ENCODE assay signal across 22 cellular contexts in the genomic region with DNA sequence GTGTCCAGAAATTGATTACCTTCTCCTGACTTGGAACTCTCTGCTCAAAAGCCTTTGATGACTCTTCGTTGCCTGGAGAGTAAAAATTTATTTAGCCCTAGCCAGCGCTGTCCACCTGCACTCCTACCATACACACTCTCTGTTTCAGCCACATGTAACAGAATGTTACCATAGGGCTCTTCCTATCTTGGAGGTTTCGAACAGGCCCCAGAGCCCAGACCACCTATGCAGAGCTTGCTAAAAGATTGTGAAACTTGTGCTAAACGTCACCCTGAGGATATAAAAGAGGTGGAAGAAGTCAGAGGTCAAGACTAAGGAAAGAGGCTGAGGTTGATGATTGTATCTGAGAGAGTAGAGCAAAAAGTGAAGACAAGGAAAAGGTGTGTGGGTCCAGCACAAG.
"Had no signal": no experiment of that assay in that cellular context is flagged by ENCODE, and none has a peak within 500 bp of the region (broad histone marks: within the 10 kb centered on the region; RNA-seq: fewer than 3 reads in every experiment).

No MANE protein-coding gene starts in this region.

- H3K36me3 ChIP-seq: left lung, ovary, upper lobe of left lung had no signal

- H3K4me1 ChIP-seq: left lung, upper lobe of left lung had no signal

- H3K4me1 Mint-ChIP-seq: brain; stimulated activated naive CD8-positive, alpha-beta T cell treated with anti-CD3 and anti-CD28 coated beads, Interleukin-15, amount 100 ng/mL, for 72 hours had no signal

- ATAC-seq: left lung; naive thymus-derived CD4-positive, alpha-beta T cell; sciatic nerve; stimulated activated naive CD8-positive, alpha-beta T cell treated with anti-CD3 and anti-CD28 coated beads, Interleukin-15, amount 100 ng/mL, for 72 hours had no signal

- H3K27ac Mint-ChIP-seq: activated CD4-positive, alpha-beta T cell treated with anti-CD3 and anti-CD28 coated beads, Interleukin-2, amount 10 ng/mL, durations not matched to agents 7 days and 5 days; activated naive CD8-positive, alpha-beta T cell; brain; naive thymus-derived CD4-positive, alpha-beta T cell; stimulated activated naive CD8-positive, alpha-beta T cell treated with anti-CD3 and anti-CD28 coated beads, Interleukin-15, amount 100 ng/mL, for 72 hours had no signal

- H3K4me3 Mint-ChIP-seq: activated CD4-positive, alpha-beta T cell treated with anti-CD3 and anti-CD28 coated beads, Interleukin-2, amount 10 ng/mL, durations not matched to agents 7 days and 5 days; activated naive CD8-positive, alpha-beta T cell; brain; central memory CD8-positive, alpha-beta T cell; naive thymus-derived CD4-positive, alpha-beta T cell; stimulated activated naive CD8-positive, alpha-beta T cell treated with anti-CD3 and anti-CD28 coated beads, Interleukin-15, amount 100 ng/mL, for 72 hours had no signal

- H3K27me3 ChIP-seq: left lung, ovary, upper lobe of left lung had no signal

- H3K27me3 Mint-ChIP-seq: activated naive CD8-positive, alpha-beta T cell; brain; central memory CD8-positive, alpha-beta T cell; naive thymus-derived CD4-positive, alpha-beta T cell had no signal

- FAIRE-seq: endothelial cell of umbilical vein, kidney had no signal

- DNase-seq: activated CD4-positive, alpha-beta T cell treated with anti-CD3 and anti-CD28 coated beads, Interleukin-2, amount 10 ng/mL, durations not matched to agents 7 days and 5 days; activated CD4-positive, CD25-positive, alpha-beta regulatory T cell; activated CD8-positive, alpha-beta memory T cell treated with anti-CD3 and anti-CD28 coated beads for 24 hours; activated gamma-delta T cell treated with Interleukin-2 at 50 U/mL for 16 hours; amygdala; effector CD4-positive, alpha-beta T cell; foreskin fibroblast; glutamatergic neuron; hypothalamus; kidney; left lung; mammary epithelial cell; naive thymus-derived CD4-positive, alpha-beta T cell; ovary; stimulated activated naive CD8-positive, alpha-beta T cell treated with anti-CD3 and anti-CD28 coated beads, Interleukin-15, amount 100 ng/mL, for 72 hours; upper lobe of left lung had no signal

- H3K27ac ChIP-seq: coronary artery, left lung, ovary, upper lobe of left lung had no signal

- H3K4me3 ChIP-seq: coronary artery, left lung, ovary, upper lobe of left lung had no signal
